ENCODE assay signal across 19 cellular contexts in the genomic region with DNA sequence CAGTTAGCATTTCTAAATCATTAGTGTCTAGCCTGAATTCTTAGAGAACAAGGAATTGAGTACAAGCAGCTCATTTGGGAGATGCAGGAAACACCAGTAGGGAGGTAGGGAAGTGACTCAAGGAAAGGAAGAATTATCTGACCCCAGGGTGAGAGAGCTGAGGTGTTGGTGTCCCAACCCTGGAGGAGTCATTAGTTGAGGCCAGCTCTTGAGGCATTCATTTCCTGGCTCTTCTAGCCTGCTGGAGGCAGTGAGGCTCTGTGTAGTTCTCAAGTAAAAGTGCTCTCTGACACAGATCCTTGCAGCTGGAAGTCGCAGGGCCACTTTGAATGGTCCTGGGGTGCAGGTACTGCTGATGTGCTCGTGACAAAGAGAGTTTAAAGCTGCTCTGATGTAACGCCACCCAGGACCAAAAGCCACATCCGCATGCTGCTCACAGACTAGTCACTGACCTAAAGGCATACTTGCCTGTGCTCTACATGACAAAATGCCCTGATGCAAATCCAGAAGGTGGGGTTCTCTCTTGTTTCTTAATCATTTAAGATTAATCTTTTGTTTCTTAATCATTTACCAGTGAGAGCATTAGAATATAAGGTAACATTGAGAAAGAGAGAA.
A peak's percentile ranks its signal among the peaks of the same experiment; 100 is the strongest.
DNase-seq lines count a peak whose midpoint lies in the region; ATAC-seq, FAIRE-seq and TF ChIP-seq lines count a peak whose summit lies in the region.
"Had no signal": no experiment of that assay in that cellular context is flagged by ENCODE, and none has a peak within 500 bp of the region (broad histone marks: within the 10 kb centered on the region; RNA-seq: fewer than 3 reads in every experiment).

No MANE protein-coding gene starts in this region.

- H3K27ac ChIP-seq in mammary epithelial cell (ENCODE audit: insufficient read depth, low read depth, low read length): no peak overlapping the region
- H3K27ac ChIP-seq in breast epithelium: no peak overlapping the region
- no peak overlapping the region for H3K27ac ChIP-seq in IMR-90 (ENCODE audit: insufficient read depth, low read length)
- H3K27ac ChIP-seq in endothelial cell of umbilical vein (ENCODE audit: insufficient read depth, low read depth, low read length): no peak overlapping the region
- H3K27ac ChIP-seq: 22Rv1; BLaER1 treated with 17β-estradiol and CSF1 and Interleukin-3, amounts not matched to agents 10 nM and 100 nM; HL-60; Peyer's patch had no signal

- H4K91ac ChIP-seq in IMR-90 (ENCODE audit: insufficient read depth, low read depth, low read length): no peak overlapping the region

- H2AFZ ChIP-seq in mammary epithelial cell (ENCODE audit: low read depth, low read length) (no peak overlapping the region), IMR-90 (replicated peaks; ENCODE audit: low read length, poor library complexity) (no peak overlapping the region), endothelial cell of umbilical vein (ENCODE audit: low read depth, low read length) (no peak overlapping the region)

- H3K4me1 ChIP-seq in mammary epithelial cell (ENCODE audit: insufficient read depth, low read length) (no peaks in the 10 kb centered on the region), breast epithelium (no peaks in the 10 kb centered on the region), IMR-90 (ENCODE audit: control insufficient read depth, insufficient read depth, low read length) (peaks cover 2% of the 10 kb centered on the region), endothelial cell of umbilical vein (ENCODE audit: control insufficient read depth, extremely low read depth, insufficient read depth, low read length) (peaks cover 5% of the 10 kb centered on the region)

- peak overlapping the region in 1 of 2 experiments; percentile 15; a peak in 1 of 4 replicates for H4K8ac ChIP-seq in IMR-90 (ENCODE audit: low read depth in 2 of 2, low read length in 2 of 2)

- H3K4me3 ChIP-seq in mammary epithelial cell (replicated peaks in 1 of 3; ENCODE audit: insufficient read depth in 1 of 3, low read depth in 2 of 3, low read length in 3 of 3): no peak overlapping the region
- H3K4me3 ChIP-seq in breast epithelium: no peak overlapping the region
- H3K4me3 ChIP-seq in IMR-90 (ENCODE audit: insufficient read depth, low read depth, low read length): no peak overlapping the region
- no peak overlapping the region for H3K4me3 ChIP-seq in endothelial cell of umbilical vein (replicated peaks in 1 of 3; ENCODE audit: insufficient read depth in 1 of 3, low read depth in 1 of 3, low read length in 3 of 3)
- H3K4me3 ChIP-seq: BLaER1 treated with 17β-estradiol and CSF1 and Interleukin-3, amounts not matched to agents 10 nM and 100 nM; Peyer's patch had no signal

- no peak for ATAC-seq in IMR-90 (ENCODE audit: low read depth)
- ATAC-seq in HG03196 (IDR thresholded peaks at IDR 0.05; ENCODE audit: unreplicated experiment): no peak
- no peak for ATAC-seq in HG02973 (IDR thresholded peaks at IDR 0.05; ENCODE audit: unreplicated experiment)
- ATAC-seq: T-helper 17 cell had no signal

- H2AK9ac ChIP-seq in IMR-90 (replicated peaks; ENCODE audit: low read depth, low read length, poor library complexity): peak overlapping the region; percentile 73

- POLR2A ChIA-PET in IMR-90 (lab: Charles Lee; ENCODE audit: unreplicated experiment): no interaction called here
- POLR2A ChIA-PET in endothelial cell of umbilical vein (lab: Charles Lee): no interaction called here

- H2BK15ac ChIP-seq in IMR-90 (ENCODE audit: low read depth, low read length): no peak overlapping the region

- H2BK120ac ChIP-seq in IMR-90 (ENCODE audit: low read depth, low read length): no peak overlapping the region

- H3K9ac ChIP-seq in mammary epithelial cell (ENCODE audit: insufficient read depth, low read length) (no peak overlapping the region), IMR-90 (ENCODE audit: low read depth, low read length) (no peak overlapping the region), endothelial cell of umbilical vein (replicated peaks; ENCODE audit: extremely low read depth, insufficient read depth, low read length) (no peak overlapping the region)
- H3K9ac ChIP-seq: BLaER1 treated with 17β-estradiol and CSF1 and Interleukin-3, amounts not matched to agents 10 nM and 100 nM had no signal

- no peak for TF ChIP-seq POLR2A in breast epithelium (IDR thresholded peaks at IDR 0.05)
- no peak for TF ChIP-seq POLR2A in IMR-90 (IDR thresholded peaks at IDR 0.05; ENCODE audit: low read depth, low read length)
- no peak for TF ChIP-seq POLR2A in endothelial cell of umbilical vein (IDR thresholded peaks at IDR 0.05; ENCODE audit: low read depth, low read length)

- intact Hi-C loops in mammary epithelial cell (cut with micrococcal nuclease): no loop called here
- intact Hi-C loops in breast epithelium (cut with DNase I; ENCODE audit: low total_unique reads): no loop called here
- intact Hi-C loops in IMR-90 (cut with micrococcal nuclease): no loop called here
- intact Hi-C loops in endothelial cell of umbilical vein (cut with micrococcal nuclease): no loop called here

- H2AK5ac ChIP-seq in IMR-90 (ENCODE audit: low read depth, low read length): peak overlapping the region; percentile 87

- no peak for TF ChIP-seq RAD21 in IMR-90 (IDR thresholded peaks at IDR 0.05; ENCODE audit: low read length)

- H3K9me3 ChIP-seq in mammary epithelial cell (replicated peaks; ENCODE audit: insufficient read depth, low read length) (no peaks in the 10 kb centered on the region), breast epithelium (no peaks in the 10 kb centered on the region), IMR-90 (ENCODE audit: control insufficient read depth, insufficient read depth, low read length) (no peaks in the 10 kb centered on the region), endothelial cell of umbilical vein (replicated peaks; ENCODE audit: control insufficient read depth, insufficient read depth, low read length) (no peaks in the 10 kb centered on the region)
- H3K9me3 ChIP-seq: BLaER1 treated with 17β-estradiol and CSF1 and Interleukin-3, amounts not matched to agents 10 nM and 100 nM; Peyer's patch had no signal

- H4K5ac ChIP-seq in IMR-90 (ENCODE audit: low read depth, low read length): no peak overlapping the region

- no peak overlapping the region for H2BK20ac ChIP-seq in IMR-90 (ENCODE audit: low read depth, low read length)

- no peak overlapping the region for H3K56ac ChIP-seq in IMR-90 (ENCODE audit: extremely low read depth, insufficient read depth, low read length)

- dilution Hi-C loops in mammary epithelial cell (cut with HindIII; ENCODE audit: low sequenced_read_pairs): no loop called here
- dilution Hi-C loops in IMR-90 (cut with HindIII; ENCODE audit: low sequenced_read_pairs, unreplicated experiment): no loop called here
- dilution Hi-C loops in endothelial cell of umbilical vein (cut with MboI; ENCODE audit: extremely low pct_ligation_motif_present, low sequenced_read_pairs): no loop called here

- H3K9me1 ChIP-seq in IMR-90 (ENCODE audit: insufficient read depth, low read length) (peaks cover 12% of the 10 kb centered on the region), endothelial cell of umbilical vein (replicated peaks; ENCODE audit: control insufficient read depth, extremely low read depth, insufficient read depth, low read length) (no peaks in the 10 kb centered on the region)

- no TSS peak for BruUV-seq in mammary epithelial cell (replicated peaks; lab: Mats Ljungman, UMichigan)
- no TSS peak for BruUV-seq in IMR-90 (replicated peaks; lab: Mats Ljungman, UMichigan)
- no TSS peak for BruUV-seq in endothelial cell of umbilical vein (replicated peaks; lab: Mats Ljungman, UMichigan)

- H3K23ac ChIP-seq in IMR-90 (ENCODE audit: low read depth, low read length): no peak overlapping the region

- no peak overlapping the region for H3K4me2 ChIP-seq in mammary epithelial cell (ENCODE audit: insufficient read depth, low read depth, low read length)
- H3K4me2 ChIP-seq in IMR-90 (ENCODE audit: low read depth, low read length): no peak overlapping the region
- H3K4me2 ChIP-seq in endothelial cell of umbilical vein (ENCODE audit: insufficient read depth, low read length): peak overlapping the region; percentile 10
- H3K4me2 ChIP-seq: BLaER1 treated with 17β-estradiol and CSF1 and Interleukin-3, amounts not matched to agents 10 nM and 100 nM had no signal

- CTCF ChIA-PET in mammary epithelial cell (lab: Charles Lee; ENCODE audit: low non-redundant PET) (no interaction called here), IMR-90 (lab: Yijun Ruan, JAX) (no interaction called here), endothelial cell of umbilical vein (lab: Charles Lee) (interaction anchor here (0.9 to 2.2 kb wide), 2 partner anchors 9 to 13 kb away, joined by 6 to 7 read pairs; no protein-coding TSS in a partner anchor)

- peak; percentile 25 for DNase-seq in mammary epithelial cell
- no peak for DNase-seq in breast epithelium (ENCODE audit: low spot score in 2 of 2)
- peak; percentile 42 for DNase-seq in IMR-90
- peak; percentile 43 for DNase-seq in endothelial cell of umbilical vein (ENCODE audit: low read depth, low spot score)
- DNase-seq in SW 1271 (lab: John Stamatoyannopoulos, UW): no peak
- DNase-seq in NCI-H69 (lab: John Stamatoyannopoulos, UW): no peak
- DNase-seq: MM.1S, NCI-H1105, NCI-H187, NCI-H446, NCI-H82, Peyer's patch, SHP77, T-helper 17 cell had no signal

- H3K36me3 ChIP-seq in mammary epithelial cell (ENCODE audit: insufficient read depth, low read length) (no peaks in the 10 kb centered on the region), breast epithelium (no peaks in the 10 kb centered on the region), IMR-90 (ENCODE audit: control insufficient read depth, insufficient read depth, low read length) (no peaks in the 10 kb centered on the region), endothelial cell of umbilical vein (ENCODE audit: control insufficient read depth in 2 of 2, extremely low read depth in 1 of 2, insufficient read depth in 2 of 2, low read length in 2 of 2) (no peaks in the 10 kb centered on the region)
- H3K36me3 ChIP-seq: BLaER1 treated with 17β-estradiol and CSF1 and Interleukin-3, amounts not matched to agents 10 nM and 100 nM; Peyer's patch had no signal

- in situ Hi-C loops in mammary epithelial cell (cut with MboI; ENCODE audit: low sequenced_read_pairs in 2 of 2): no loop called here
- in situ Hi-C loops in IMR-90 (cut with MboI; ENCODE audit: low sequenced_read_pairs): no loop called here

- H3K14ac ChIP-seq in IMR-90 (replicated peaks; ENCODE audit: low read depth, low read length): peak overlapping the region; percentile 61; the same call in 1 of the 2 replicates

- H4K20me1 ChIP-seq in mammary epithelial cell (ENCODE audit: insufficient read depth, low read length) (no peaks in the 10 kb centered on the region), IMR-90 (ENCODE audit: insufficient read depth, low read length) (peaks cover 11% of the 10 kb centered on the region; the same call in 1 of the 2 replicates), endothelial cell of umbilical vein (replicated peaks; ENCODE audit: control insufficient read depth, extremely low read depth, insufficient read depth, low read length) (no peaks in the 10 kb centered on the region)
- H4K20me1 ChIP-seq: BLaER1 treated with 17β-estradiol and CSF1 and Interleukin-3, amounts not matched to agents 10 nM and 100 nM had no signal

- TF ChIP-seq CTCF in mammary epithelial cell (conservative IDR thresholded peaks at IDR 0.05 in 1 of 2, IDR thresholded peaks at IDR 0.05 in 1 of 2; ENCODE audit: extremely low read depth in 1 of 2, insufficient read depth in 1 of 2, low read depth in 1 of 2, low read length in 2 of 2): no peak
- no peak for TF ChIP-seq CTCF in breast epithelium (IDR thresholded peaks at IDR 0.05)
- TF ChIP-seq CTCF in IMR-90 (conservative IDR thresholded peaks at IDR 0.05; ENCODE audit: low read depth, low read length): no peak
- no peak for TF ChIP-seq CTCF in endothelial cell of umbilical vein (IDR thresholded peaks at IDR 0.05; ENCODE audit: extremely low read depth in 1 of 2, insufficient read depth in 1 of 2, low read depth in 1 of 2, low read length in 2 of 2)

- peak; percentile 86 for FAIRE-seq in endothelial cell of umbilical vein (lab: Jason Lieb, UNC)

- no peaks in the 10 kb centered on the region for H3K27me3 ChIP-seq in mammary epithelial cell (ENCODE audit: insufficient read depth, low read length)
- no peaks in the 10 kb centered on the region for H3K27me3 ChIP-seq in breast epithelium
- no peaks in the 10 kb centered on the region for H3K27me3 ChIP-seq in IMR-90 (ENCODE audit: control insufficient read depth, insufficient read depth, low read length)
- no peaks in the 10 kb centered on the region for H3K27me3 ChIP-seq in endothelial cell of umbilical vein (ENCODE audit: control insufficient read depth in 2 of 2, insufficient read depth in 2 of 2, low read length in 2 of 2)
- H3K27me3 ChIP-seq: BLaER1 treated with 17β-estradiol and CSF1 and Interleukin-3, amounts not matched to agents 10 nM and 100 nM; Peyer's patch had no signal

- peaks cover 10 to 48% of the 10 kb centered on the region in 2 experiments for H3K79me1 ChIP-seq in IMR-90 (ENCODE audit: low read depth in 1 of 2, low read length in 2 of 2)

- no peak overlapping the region for H2BK5ac ChIP-seq in IMR-90 (ENCODE audit: low read depth, low read length, poor library complexity, severe bottlenecking)

- peak overlapping the region; percentile 37; the same call in 1 of the 2 replicates for H3K4ac ChIP-seq in IMR-90 (ENCODE audit: low read depth, low read length)

- H3K18ac ChIP-seq in IMR-90 (ENCODE audit: low read depth, low read length): no peak overlapping the region

- no peaks in the 10 kb centered on the region for H3K79me2 ChIP-seq in mammary epithelial cell (ENCODE audit: insufficient read depth, low read length)
- no peaks in the 10 kb centered on the region for H3K79me2 ChIP-seq in endothelial cell of umbilical vein (ENCODE audit: control insufficient read depth, insufficient read depth, low read length)

- 83% methylated on average over 4 of the region's 4 CpGs for WGBS in mammary epithelial cell (ENCODE audit: low coverage, missing lambda C conversion rate)
- 90% methylated on average over 2 of the region's 4 CpGs; no CpG with 5 or more reads in 1 of the 2 experiments for WGBS in IMR-90 (ENCODE audit: extremely low coverage in 2 of 2, insufficient read length in 1 of 2), 2 experiments

Comparison
In these comparisons a context has a peak if more than half of its experiments do, and no peak if none do; other contexts are left out.
1. DNase-seq: peak in mammary epithelial cell (single experiment), IMR-90 (single experiment) and endothelial cell of umbilical vein (single experiment); none in breast epithelium (0 of 2), SW 1271 (0 of 2) and NCI-H69 (single experiment).